In the genomic region with DNA sequence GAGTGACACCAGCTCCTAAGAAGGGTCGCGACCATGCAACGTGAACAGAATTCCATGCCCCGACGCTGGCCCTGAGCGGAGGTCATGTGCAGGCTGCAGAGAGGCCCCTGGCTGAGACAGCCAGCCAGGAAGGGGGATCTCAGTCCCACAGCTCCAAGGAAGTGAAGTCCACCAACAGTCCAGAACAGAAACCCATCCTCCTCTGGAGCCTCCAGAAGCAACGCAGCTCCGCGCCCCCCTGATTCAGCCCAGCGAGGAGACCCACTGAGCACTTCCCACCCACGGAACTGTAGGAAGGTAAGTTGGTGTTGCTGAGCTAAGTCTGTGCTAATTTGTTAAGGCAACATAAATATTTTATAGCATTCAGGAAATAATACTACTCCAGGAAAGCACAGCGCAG, we compare ENCODE assay signal across 19 cellular contexts.
DNase-seq lines count a peak whose midpoint lies in the region; FAIRE-seq and TF ChIP-seq lines count a peak whose summit lies in the region.
"Had no signal": no experiment of that assay in that cellular context is flagged by ENCODE, and none has a peak within 500 bp of the region (broad histone marks: within the 10 kb centered on the region; RNA-seq: fewer than 3 reads in every experiment).

No MANE protein-coding gene starts in this region.

- peak; percentile 74 for FAIRE-seq in HTR-8/SVneo (lab: Jason Lieb, UNC)
- FAIRE-seq in small intestine (lab: Jason Lieb, UNC): no peak
- FAIRE-seq: G401.6, GM12892, H54 had no signal

- H3K4me3 ChIP-seq in small intestine (ENCODE audit: low read depth in 1 of 2, low read length in 2 of 2): no peak overlapping the region
- H3K4me3 ChIP-seq: BLaER1, HAP-1 had no signal

- H3K36me3 Mint-ChIP-seq in chondrocyte (ENCODE audit: low read depth): peaks cover 3% of the 10 kb centered on the region
- H3K36me3 Mint-ChIP-seq in nephron (ENCODE audit: low read depth): peaks cover 3% of the 10 kb centered on the region
- H3K36me3 Mint-ChIP-seq: CD4-positive, CD25-positive, alpha-beta regulatory T cell; CD8-positive, alpha-beta T cell had no signal

- H3K36me3 ChIP-seq in small intestine (ENCODE audit: control insufficient read depth in 2 of 2, insufficient read depth in 2 of 2, low read length in 2 of 2): no peaks in the 10 kb centered on the region
- H3K36me3 ChIP-seq: BLaER1, HAP-1 had no signal

- DNase-seq in HTR-8/SVneo (ENCODE audit: insufficient read length, low spot score) (no peak), chondrocyte (ENCODE audit: low spot score) (peak; percentile 62), T-helper 9 cell (no peak), mucosa of gallbladder (ENCODE audit: low spot score) (no peak), small intestine (no peak)
- DNase-seq: Caco-2; CD4-positive, CD25-positive, alpha-beta regulatory T cell; CD8-positive, alpha-beta T cell; DMS153; DND-41; GOT3 had no signal

- H3K27ac Mint-ChIP-seq in chondrocyte (ENCODE audit: unreplicated experiment) (no peak overlapping the region), nephron (peak overlapping the region in 2 of 3 experiments; percentile 13 to 45)
- H3K27ac Mint-ChIP-seq: B cell; CD4-positive, CD25-positive, alpha-beta regulatory T cell; CD8-positive, alpha-beta T cell had no signal

- WGBS in small intestine, 3 donors: 75 to 87% (median 81%) methylated on average over 12 of the region's 12 CpGs

- no peaks in the 10 kb centered on the region for H3K9me3 ChIP-seq in small intestine (ENCODE audit: control insufficient read depth, low read depth)
- H3K9me3 ChIP-seq: BLaER1, HAP-1 had no signal

- H3K4me3 Mint-ChIP-seq in chondrocyte (ENCODE audit: unreplicated experiment): no peak overlapping the region
- no peak overlapping the region for H3K4me3 Mint-ChIP-seq in nephron
- H3K4me3 Mint-ChIP-seq: B cell; CD4-positive, CD25-positive, alpha-beta regulatory T cell; CD8-positive, alpha-beta T cell had no signal

- H3K4me1 Mint-ChIP-seq in chondrocyte (ENCODE audit: low read depth): peaks cover 64% of the 10 kb centered on the region
- peaks cover 42% of the 10 kb centered on the region for H3K4me1 Mint-ChIP-seq in nephron
- H3K4me1 Mint-ChIP-seq: B cell; CD4-positive, CD25-positive, alpha-beta regulatory T cell had no signal

- H3K4me1 ChIP-seq in small intestine (ENCODE audit: control insufficient read depth in 2 of 2, insufficient read depth in 1 of 2, low read depth in 1 of 2, low read length in 1 of 2): no peaks in the 10 kb centered on the region
- H3K4me1 ChIP-seq: HAP-1 had no signal

- H3K9me3 Mint-ChIP-seq in chondrocyte (ENCODE audit: low read depth) (no peaks in the 10 kb centered on the region), nephron (peaks cover 3% of the 10 kb centered on the region)
- H3K9me3 Mint-ChIP-seq: CD8-positive, alpha-beta T cell had no signal

- H3K27ac ChIP-seq in small intestine (ENCODE audit: low read depth in 1 of 2, low read length in 1 of 2): no peak overlapping the region
- H3K27ac ChIP-seq: BLaER1, C4-2B had no signal

- TF ChIP-seq CTCF in chondrocyte (IDR thresholded peaks at IDR 0.05): no peak
- no peak for TF ChIP-seq CTCF in nephron (IDR thresholded peaks at IDR 0.05; ENCODE audit: unreplicated experiment in 3 of 3)

- no peaks in the 10 kb centered on the region for H3K27me3 ChIP-seq in small intestine (ENCODE audit: control insufficient read depth in 2 of 2, insufficient read depth in 2 of 2, low read length in 2 of 2)
- H3K27me3 ChIP-seq: BLaER1 had no signal

- H3K27me3 Mint-ChIP-seq in chondrocyte (ENCODE audit: low read depth) (no peaks in the 10 kb centered on the region), nephron (ENCODE audit: low read depth) (peaks cover 18% of the 10 kb centered on the region)
